25 cellular contexts compared by ENCODE assay signal in the genomic region with DNA sequence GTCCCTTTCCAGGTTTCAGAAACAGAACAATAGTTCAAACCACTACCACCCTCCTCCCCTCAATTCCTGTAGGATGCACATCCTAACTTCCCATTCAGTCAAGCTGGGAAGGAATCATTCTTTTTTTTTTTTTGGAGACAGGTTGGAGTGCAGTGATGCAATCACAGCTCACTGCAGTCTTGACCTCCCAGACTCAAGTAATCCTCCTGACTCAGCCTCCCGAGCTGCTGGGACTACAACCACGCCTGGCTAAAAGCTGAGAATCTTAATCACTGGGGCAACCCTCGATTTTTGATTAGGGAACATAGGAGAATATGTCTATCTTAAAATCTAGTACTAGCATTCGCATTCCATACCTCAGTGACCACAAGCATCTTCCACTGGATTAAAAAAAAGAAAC.
DNase-seq lines count a peak whose midpoint lies in the region; ATAC-seq, FAIRE-seq and TF ChIP-seq lines count a peak whose summit lies in the region.
"Had no signal": no experiment of that assay in that cellular context is flagged by ENCODE, and none has a peak within 500 bp of the region (broad histone marks: within the 10 kb centered on the region; RNA-seq: fewer than 3 reads in every experiment).

No MANE protein-coding gene starts in this region.

- no peak for FAIRE-seq in endothelial cell of umbilical vein (lab: Jason Lieb, UNC)
- FAIRE-seq: pancreas had no signal

- H3K9me3 ChIP-seq in PC-3 (ENCODE audit: low read length): no peaks in the 10 kb centered on the region
- no peaks in the 10 kb centered on the region for H3K9me3 ChIP-seq in endothelial cell of umbilical vein (replicated peaks; ENCODE audit: control insufficient read depth, insufficient read depth, low read length)
- H3K9me3 ChIP-seq: heart right ventricle, pancreas, Peyer's patch, right atrium auricular region, upper lobe of left lung had no signal

- POLR2A ChIA-PET in PC-3 (lab: Charles Lee; ENCODE audit: unreplicated experiment): interaction anchor here (0.6 kb wide), 1 partner anchor 481 kb away, joined by 7 read pairs; no protein-coding TSS in a partner anchor
- POLR2A ChIA-PET in endothelial cell of umbilical vein (lab: Charles Lee): interaction anchor here (0.6 to 0.9 kb wide), 2 partner anchors 166 to 451 kb away, joined by 3 to 6 read pairs; no protein-coding TSS in a partner anchor

- H3K27me3 ChIP-seq in ACC112 (ENCODE audit: insufficient read depth, low read length): no peaks in the 10 kb centered on the region
- no peaks in the 10 kb centered on the region for H3K27me3 ChIP-seq in PC-3 (ENCODE audit: low read length)
- H3K27me3 ChIP-seq in endothelial cell of umbilical vein (ENCODE audit: control insufficient read depth in 2 of 2, insufficient read depth in 2 of 2, low read length in 2 of 2): no peaks in the 10 kb centered on the region
- H3K27me3 ChIP-seq in foreskin keratinocyte: no peaks in the 10 kb centered on the region
- H3K27me3 ChIP-seq: heart right ventricle, pancreas, Peyer's patch, right atrium auricular region, upper lobe of left lung had no signal

- no peaks in the 10 kb centered on the region for H3K9me1 ChIP-seq in endothelial cell of umbilical vein (replicated peaks; ENCODE audit: control insufficient read depth, extremely low read depth, insufficient read depth, low read length)

- H3K36me3 ChIP-seq in ACC112 (ENCODE audit: insufficient read depth, low read length): no peaks in the 10 kb centered on the region
- no peaks in the 10 kb centered on the region; the same call in 1 of the 2 replicates for H3K36me3 ChIP-seq in PC-3 (ENCODE audit: low read depth, low read length)
- H3K36me3 ChIP-seq in endothelial cell of umbilical vein (ENCODE audit: control insufficient read depth in 2 of 2, extremely low read depth in 1 of 2, insufficient read depth in 2 of 2, low read length in 2 of 2): no peaks in the 10 kb centered on the region
- H3K36me3 ChIP-seq: pancreas, Peyer's patch, right atrium auricular region had no signal

- peak; percentile 2; the same call in 1 of the 2 replicates for ATAC-seq in PC-3
- ATAC-seq in foreskin keratinocyte: peak; percentile 13
- no peak for ATAC-seq in GM19351 (IDR thresholded peaks at IDR 0.05; ENCODE audit: unreplicated experiment)
- ATAC-seq: activated CD8-positive, alpha-beta memory T cell treated with anti-CD3 and anti-CD28 coated beads, Interleukin-2, amount 10 ng/mL, durations not matched to agents 7 days and 5 days; GM23338; heart right ventricle had no signal

- H3F3A ChIP-seq in PC-3 (ENCODE audit: low read length, unreplicated experiment): no peaks in the 10 kb centered on the region

- peak; percentile 38 for DNase-seq in PC-3
- no peak for DNase-seq in endothelial cell of umbilical vein (ENCODE audit: low read depth, low spot score)
- peak in 1 of 2 donors; percentile 25 for DNase-seq in foreskin keratinocyte
- no peak for DNase-seq in ureter (ENCODE audit: low spot score)
- no peak for DNase-seq in NCI-H2196 (lab: John Stamatoyannopoulos, UW; ENCODE audit: unreplicated experiment)
- DNase-seq in KBM-7: no peak
- DNase-seq: activated B cell treated with CpG ODN at 0.5 μM for 24 hours; activated CD8-positive, alpha-beta memory T cell treated with anti-CD3 and anti-CD28 coated beads, Interleukin-2, amount 10 ng/mL, durations not matched to agents 7 days and 5 days; AML-193; anterior cingulate cortex; CD4-positive, alpha-beta memory T cell; cortex of kidney; endodermal cell; heart right ventricle; NCI-H1048; NCI-H526; pancreas; Peyer's patch; upper lobe of left lung had no signal

- in situ Hi-C loops in KBM-7 (cut with MboI; ENCODE audit: low pct_unique_long_range_greater_than_20kb, low sequenced_read_pairs): no loop called here

- CTCF ChIA-PET in PC-3 (lab: Charles Lee): interaction anchor here (0.6 to 1.6 kb wide), 5 partner anchors 158 to 725 kb away, joined by 3 to 9 read pairs (median 3); no protein-coding TSS in a partner anchor
- CTCF ChIA-PET in endothelial cell of umbilical vein (lab: Charles Lee): interaction anchor here (0.8 to 4.0 kb wide), 36 partner anchors 10 to 719 kb away, joined by 3 to 95 read pairs (median 5); partner anchors contain the start of genes SOX21 and TGDS

- BruUV-seq in PC-3 (replicated peaks; lab: Mats Ljungman, UMichigan) (no TSS peak), endothelial cell of umbilical vein (replicated peaks; lab: Mats Ljungman, UMichigan) (no TSS peak)

- H4K20me1 ChIP-seq in PC-3 (ENCODE audit: low read length) (no peaks in the 10 kb centered on the region), endothelial cell of umbilical vein (replicated peaks; ENCODE audit: control insufficient read depth, extremely low read depth, insufficient read depth, low read length) (no peaks in the 10 kb centered on the region)

- TF ChIP-seq CTCF in PC-3 (conservative IDR thresholded peaks at IDR 0.05; ENCODE audit: low read depth, low read length) (no peak), endothelial cell of umbilical vein (IDR thresholded peaks at IDR 0.05; ENCODE audit: extremely low read depth in 1 of 2, insufficient read depth in 1 of 2, low read depth in 1 of 2, low read length in 2 of 2) (no peak), foreskin keratinocyte (conservative IDR thresholded peaks at IDR 0.05) (no peak)

- H3K9ac ChIP-seq in PC-3 (ENCODE audit: low read length): peak overlapping the region; percentile 82
- peak overlapping the region; percentile 71 for H3K9ac ChIP-seq in endothelial cell of umbilical vein (replicated peaks; ENCODE audit: extremely low read depth, insufficient read depth, low read length)

- dilution Hi-C loops in endothelial cell of umbilical vein (cut with MboI; ENCODE audit: extremely low pct_ligation_motif_present, low sequenced_read_pairs): no loop called here

- TF ChIP-seq POLR2A in endothelial cell of umbilical vein (IDR thresholded peaks at IDR 0.05; ENCODE audit: low read depth, low read length): no peak

- H3K79me2 ChIP-seq in ACC112 (ENCODE audit: control insufficient read depth, insufficient read depth, low read length, unreplicated experiment) (no peaks in the 10 kb centered on the region), PC-3 (ENCODE audit: low read length) (no peaks in the 10 kb centered on the region), endothelial cell of umbilical vein (ENCODE audit: control insufficient read depth, insufficient read depth, low read length) (no peaks in the 10 kb centered on the region)

- H3K9me2 ChIP-seq in PC-3 (replicated peaks; ENCODE audit: low read length): no peaks in the 10 kb centered on the region

- H3K4me3 ChIP-seq in ACC112 (ENCODE audit: low read depth, low read length) (no peak overlapping the region), PC-3 (ENCODE audit: low read length) (peak overlapping the region; percentile 19; the same call in 1 of the 2 replicates), endothelial cell of umbilical vein (replicated peaks in 1 of 3; ENCODE audit: insufficient read depth in 1 of 3, low read depth in 1 of 3, low read length in 3 of 3) (no peak overlapping the region)
- H3K4me3 ChIP-seq: heart right ventricle, lung, pancreas, Peyer's patch, right atrium auricular region, smooth muscle cell, upper lobe of left lung had no signal

- peak overlapping the region; percentile 73 for H3K4me2 ChIP-seq in PC-3 (ENCODE audit: low read length)
- H3K4me2 ChIP-seq in endothelial cell of umbilical vein (ENCODE audit: insufficient read depth, low read length): peak overlapping the region; percentile 76
- H3K4me2 ChIP-seq: smooth muscle cell had no signal

- H3K4me1 ChIP-seq in ACC112 (ENCODE audit: control insufficient read depth, insufficient read depth, low read length, unreplicated experiment) (peaks cover 23% of the 10 kb centered on the region), PC-3 (ENCODE audit: insufficient read depth, low read length) (peaks cover 43% of the 10 kb centered on the region), endothelial cell of umbilical vein (ENCODE audit: control insufficient read depth, extremely low read depth, insufficient read depth, low read length) (peaks cover 22% of the 10 kb centered on the region), foreskin keratinocyte (peaks cover 13% of the 10 kb centered on the region)
- H3K4me1 ChIP-seq: Peyer's patch had no signal

- no peak overlapping the region for H2AFZ ChIP-seq in ACC112 (ENCODE audit: low read length, unreplicated experiment)
- H2AFZ ChIP-seq in PC-3 (ENCODE audit: low read length): no peak overlapping the region
- H2AFZ ChIP-seq in endothelial cell of umbilical vein (ENCODE audit: low read depth, low read length): no peak overlapping the region
- H2AFZ ChIP-seq: GM23338 had no signal

- intact Hi-C loops in PC-3 (cut with micrococcal nuclease) (loop anchor here (10.0 kb wide), 2 partner anchors 290 to 370 kb away; no protein-coding TSS in a partner anchor), endothelial cell of umbilical vein (cut with micrococcal nuclease) (loop anchor here (2.0 to 10.0 kb wide), 3 partner anchors 154 to 720 kb away; no protein-coding TSS in a partner anchor)

- H3K27ac ChIP-seq in ACC112 (ENCODE audit: low read depth, low read length) (peak overlapping the region; percentile 89), PC-3 (ENCODE audit: low read length) (peak overlapping the region; percentile 98), endothelial cell of umbilical vein (ENCODE audit: insufficient read depth, low read depth, low read length) (peak overlapping the region; percentile 83), foreskin keratinocyte (no peak overlapping the region)
- H3K27ac ChIP-seq: heart right ventricle, pancreas, Peyer's patch, right atrium auricular region, upper lobe of left lung had no signal

TF ChIP-seq in endothelial cell of umbilical vein, 7 proteins besides CTCF, POLR2A, EP300 and RAD21:
- no peak for TF ChIP-seq FOS (IDR thresholded peaks at IDR 0.05; ENCODE audit: borderline replicate concordance, insufficient read depth, low read length)
- TF ChIP-seq GATA2 (IDR thresholded peaks at IDR 0.05; ENCODE audit: insufficient read depth, insufficient read length, low read depth, low read length): no peak
- no peak for TF ChIP-seq MAX (IDR thresholded peaks at IDR 0.05; ENCODE audit: insufficient read depth, insufficient read length)
- TF ChIP-seq JUN (IDR thresholded peaks at IDR 0.05; ENCODE audit: borderline replicate concordance, insufficient read depth, insufficient read length, low read depth): no peak
- no peak for TF ChIP-seq EZH2 (IDR thresholded peaks at IDR 0.05; ENCODE audit: borderline replicate concordance, low read depth, low read length, severe bottlenecking)
- no peak for TF ChIP-seq MYC (IDR thresholded peaks at IDR 0.05; ENCODE audit: low read depth, low read length)
- TF ChIP-seq POLR2AphosphoS5 (IDR thresholded peaks at IDR 0.05; ENCODE audit: insufficient read depth, low read depth, low read length): no peak
